9 cellular contexts compared by ENCODE assay signal in the genomic region with DNA sequence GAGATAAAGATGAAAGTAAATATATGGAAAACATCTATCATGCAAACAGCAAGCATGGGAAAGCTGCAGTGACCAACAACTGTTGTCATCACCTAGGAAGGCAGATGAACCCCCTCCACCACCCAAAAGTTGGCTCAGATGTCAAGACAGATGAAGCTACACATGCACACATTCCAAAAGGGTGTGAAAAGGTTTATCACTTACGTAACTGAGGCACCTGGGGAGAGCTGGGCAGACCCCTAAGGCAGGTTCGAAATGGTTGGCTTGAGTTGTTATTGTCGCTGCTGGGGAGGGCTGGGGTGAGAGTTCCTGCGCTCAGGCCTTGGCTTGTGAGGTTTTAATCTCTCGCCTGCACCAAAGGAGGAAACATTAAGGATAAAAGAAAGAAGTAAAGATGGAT.
"Had no signal": no experiment of that assay in that cellular context is flagged by ENCODE, and none has a peak within 500 bp of the region (broad histone marks: within the 10 kb centered on the region; RNA-seq: fewer than 3 reads in every experiment).

No MANE protein-coding gene starts in this region.

- H3K4me2 ChIP-seq: KMS-11 had no signal

- H3K36me3 ChIP-seq: HAP-1 had no signal

- H3K36me3 Mint-ChIP-seq: IgD-negative memory B cell had no signal

- H3K27ac ChIP-seq: GM23248, HL-60, KMS-11 had no signal

- DNase-seq: GM23248, HFFc6, KBM-7 had no signal

- H3K27ac Mint-ChIP-seq: HFFc6, IgD-negative memory B cell had no signal

- H3K9me3 ChIP-seq: HAP-1 had no signal

- H3K4me3 Mint-ChIP-seq: HFFc6, IgD-negative memory B cell had no signal

- ATAC-seq: HCT116, HepG2 had no signal

- H2AFZ ChIP-seq: GM23248 had no signal

- H3K4me1 Mint-ChIP-seq: IgD-negative memory B cell had no signal

- H3K9ac ChIP-seq: GM23248, KMS-11 had no signal

- H3K4me3 ChIP-seq: GM23248, HAP-1 had no signal

- H3K27me3 Mint-ChIP-seq: IgD-negative memory B cell had no signal
